Comparison of ENCODE assay signal across 8 cellular contexts in the genomic region with DNA sequence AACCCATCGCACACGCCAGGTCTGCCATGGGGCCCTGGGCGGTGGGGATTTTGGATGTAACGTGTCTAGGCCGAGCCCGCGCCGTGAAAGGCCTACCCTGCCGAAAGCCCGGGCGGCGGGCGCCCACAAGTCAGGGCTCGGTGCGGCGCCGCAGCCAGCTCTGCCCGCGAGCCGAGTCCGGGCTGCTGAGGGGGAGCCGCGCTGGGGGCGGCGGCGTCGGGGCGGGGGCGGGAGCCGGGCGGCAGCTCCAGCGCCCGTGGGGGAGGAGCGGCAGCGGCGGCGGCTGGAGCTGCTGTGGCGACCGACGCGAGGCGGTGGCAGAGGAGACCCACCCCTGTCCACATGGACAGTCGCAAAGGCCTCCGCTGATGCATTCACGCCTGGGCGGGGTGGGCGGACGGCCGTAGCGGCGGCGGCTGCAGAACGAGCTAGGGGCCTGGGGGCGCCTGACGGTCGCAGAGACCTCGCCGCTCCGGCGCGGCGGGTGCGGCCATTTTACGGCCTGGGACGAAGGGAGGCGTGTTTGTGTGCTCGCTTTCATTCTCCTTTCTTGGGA. TPM values are rescaled to one million over a fixed set of nuclear protein-coding genes. Genes with fewer than 3 reads are reported as not detected.
DNase-seq lines count a peak whose midpoint lies in the region; ATAC-seq and TF ChIP-seq lines count a peak whose summit lies in the region.

A gene with protein sequence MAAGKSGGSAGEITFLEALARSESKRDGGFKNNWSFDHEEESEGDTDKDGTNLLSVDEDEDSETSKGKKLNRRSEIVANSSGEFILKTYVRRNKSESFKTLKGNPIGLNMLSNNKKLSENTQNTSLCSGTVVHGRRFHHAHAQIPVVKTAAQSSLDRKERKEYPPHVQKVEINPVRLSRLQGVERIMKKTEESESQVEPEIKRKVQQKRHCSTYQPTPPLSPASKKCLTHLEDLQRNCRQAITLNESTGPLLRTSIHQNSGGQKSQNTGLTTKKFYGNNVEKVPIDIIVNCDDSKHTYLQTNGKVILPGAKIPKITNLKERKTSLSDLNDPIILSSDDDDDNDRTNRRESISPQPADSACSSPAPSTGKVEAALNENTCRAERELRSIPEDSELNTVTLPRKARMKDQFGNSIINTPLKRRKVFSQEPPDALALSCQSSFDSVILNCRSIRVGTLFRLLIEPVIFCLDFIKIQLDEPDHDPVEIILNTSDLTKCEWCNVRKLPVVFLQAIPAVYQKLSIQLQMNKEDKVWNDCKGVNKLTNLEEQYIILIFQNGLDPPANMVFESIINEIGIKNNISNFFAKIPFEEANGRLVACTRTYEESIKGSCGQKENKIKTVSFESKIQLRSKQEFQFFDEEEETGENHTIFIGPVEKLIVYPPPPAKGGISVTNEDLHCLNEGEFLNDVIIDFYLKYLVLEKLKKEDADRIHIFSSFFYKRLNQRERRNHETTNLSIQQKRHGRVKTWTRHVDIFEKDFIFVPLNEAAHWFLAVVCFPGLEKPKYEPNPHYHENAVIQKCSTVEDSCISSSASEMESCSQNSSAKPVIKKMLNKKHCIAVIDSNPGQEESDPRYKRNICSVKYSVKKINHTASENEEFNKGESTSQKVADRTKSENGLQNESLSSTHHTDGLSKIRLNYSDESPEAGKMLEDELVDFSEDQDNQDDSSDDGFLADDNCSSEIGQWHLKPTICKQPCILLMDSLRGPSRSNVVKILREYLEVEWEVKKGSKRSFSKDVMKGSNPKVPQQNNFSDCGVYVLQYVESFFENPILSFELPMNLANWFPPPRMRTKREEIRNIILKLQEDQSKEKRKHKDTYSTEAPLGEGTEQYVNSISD (plus strand): TSS at position 273 of the 556 bp plus-strand sequence. CDS start 645 bp downstream, outside the sequence.

- peaks cover 65% of the 10 kb centered on the region for H3K79me2 ChIP-seq in DND-41 (ENCODE audit: insufficient read depth, low read length)
- H3K79me2 ChIP-seq in neural progenitor cell (ENCODE audit: low read depth) = peaks cover 67% of the 10 kb centered on the region

- no peaks in the 10 kb centered on the region for H3K27me3 Mint-ChIP-seq in IgD-negative memory B cell
- peaks cover 3% of the 10 kb centered on the region for H3K27me3 Mint-ChIP-seq in neural progenitor cell (ENCODE audit: insufficient read depth, low read depth)

- H3K27ac Mint-ChIP-seq in IgD-negative memory B cell (peak within 1 kb of the TSS; percentile 98 to 99 (median 98)), neural progenitor cell (peak within 1 kb of the TSS; percentile 99)

- H3K27ac ChIP-seq in DND-41 (ENCODE audit: low read length) (peak within 1 kb of the TSS; percentile 99), SJCRH30 (peak within 1 kb of the TSS; percentile 97), neural progenitor cell (peak within 1 kb of the TSS; percentile 96), stomach smooth muscle (ENCODE audit: low read length) (peak within 1 kb of the TSS; percentile 89)

- DNase-seq in DND-41 (peak; percentile 81), SJCRH30 (peak; percentile 87), activated gamma-delta T cell treated with Interleukin-2 at 50 U/mL for 16 hours (peak; percentile 64), foreskin fibroblast (peak; percentile 78 to 92), neural progenitor cell (ENCODE audit: low spot score) (peak; percentile 92)

- H3K4me1 ChIP-seq in DND-41 (ENCODE audit: insufficient read depth, low read length) = peaks cover 44% of the 10 kb centered on the region
- H3K4me1 ChIP-seq in SJCRH30 = peaks cover 7% of the 10 kb centered on the region
- H3K4me1 ChIP-seq in neural progenitor cell = peaks cover 8% of the 10 kb centered on the region
- H3K4me1 ChIP-seq in stomach smooth muscle (ENCODE audit: control insufficient read depth, insufficient read depth, low read length) = no peaks in the 10 kb centered on the region

- H3K4me2 ChIP-seq in DND-41 (ENCODE audit: insufficient read depth, low read length) = peak within 1 kb of the TSS; percentile 78
- H3K4me2 ChIP-seq in neural progenitor cell = peak within 1 kb of the TSS; percentile 90

- TF ChIP-seq CTCF in DND-41 (IDR thresholded peaks at IDR 0.05; ENCODE audit: borderline replicate concordance, extremely low read depth, low read length, poor library complexity, severe bottlenecking) = no peak
- no peak for TF ChIP-seq CTCF in foreskin fibroblast (IDR thresholded peaks at IDR 0.05; ENCODE audit: low read depth, low read length)
- TF ChIP-seq CTCF in neural progenitor cell (IDR thresholded peaks at IDR 0.05) = no peak

- H3K4me3 Mint-ChIP-seq in IgD-negative memory B cell (peak within 1 kb of the TSS; percentile 96 to 100 (median 99)), neural progenitor cell (peak within 1 kb of the TSS; percentile 99)

- H3K9ac ChIP-seq in DND-41 (ENCODE audit: low read depth, low read length) (peak within 1 kb of the TSS; percentile 99), neural progenitor cell (peak within 1 kb of the TSS; percentile 91), stomach smooth muscle (ENCODE audit: low read length in 2 of 2) (peak within 1 kb of the TSS; percentile 91 to 97)

- H3K4me3 ChIP-seq in DND-41 (ENCODE audit: low read depth in 1 of 2, low read length in 2 of 2) = peak within 1 kb of the TSS; percentile 46 to 69
- peak within 1 kb of the TSS; percentile 96 for H3K4me3 ChIP-seq in SJCRH30
- H3K4me3 ChIP-seq in foreskin fibroblast (ENCODE audit: low read depth in 1 of 2, low read length in 2 of 2) = peak within 1 kb of the TSS; percentile 78 to 82
- H3K4me3 ChIP-seq in neural progenitor cell = peak within 1 kb of the TSS; percentile 69
- peak within 1 kb of the TSS; percentile 88 to 96 for H3K4me3 ChIP-seq in stomach smooth muscle (ENCODE audit: low read length in 2 of 2)

- H3K9me3 Mint-ChIP-seq in IgD-negative memory B cell (no peaks in the 10 kb centered on the region), neural progenitor cell (peaks cover 9% of the 10 kb centered on the region)

- H3K9me3 ChIP-seq in DND-41 (ENCODE audit: insufficient read depth, low read length, severe bottlenecking) (no peaks in the 10 kb centered on the region), SJCRH30 (replicated peaks) (no peaks in the 10 kb centered on the region), neural progenitor cell (ENCODE audit: low read depth) (no peaks in the 10 kb centered on the region), stomach smooth muscle (ENCODE audit: control insufficient read depth in 2 of 2, low read length in 2 of 2) (no peaks in the 10 kb centered on the region)

- ATAC-seq in DND-41 (ENCODE audit: insufficient read depth, low read depth) = peak; percentile 84
- ATAC-seq in GM21529 (IDR thresholded peaks at IDR 0.05; ENCODE audit: unreplicated experiment) = peak; percentile 63

- peaks cover 23% of the 10 kb centered on the region for H3F3A ChIP-seq in neural progenitor cell (ENCODE audit: low read depth)

- H4K20me1 ChIP-seq in DND-41 (ENCODE audit: insufficient read depth, low read length) (peaks cover 21% of the 10 kb centered on the region; the same call in 1 of the 2 replicates), neural progenitor cell (ENCODE audit: low read depth) (peaks cover 8% of the 10 kb centered on the region)

- H2AFZ ChIP-seq in DND-41 (ENCODE audit: low read depth, low read length) (peak within 1 kb of the TSS; percentile 92), neural progenitor cell (replicated peaks) (peak within 1 kb of the TSS; percentile 96)

- H3K27me3 ChIP-seq in DND-41 (ENCODE audit: insufficient read depth, low read length, poor library complexity) (no peaks in the 10 kb centered on the region), SJCRH30 (no peaks in the 10 kb centered on the region), neural progenitor cell (no peaks in the 10 kb centered on the region), stomach smooth muscle (ENCODE audit: control insufficient read depth in 1 of 2, insufficient read depth in 2 of 2, low read length in 2 of 2) (no peaks in the 10 kb centered on the region)

- H3K36me3 ChIP-seq in DND-41 (ENCODE audit: insufficient read depth, low read length) = peaks cover 10% of the 10 kb centered on the region; the same call in 1 of the 2 replicates
- H3K36me3 ChIP-seq in SJCRH30 = 0 out of 2 replicates have a peak, but pooled peaks cover 8% of the 10 kb centered on the region
- no peaks in the 10 kb centered on the region for H3K36me3 ChIP-seq in neural progenitor cell
- no peaks in the 10 kb centered on the region for H3K36me3 ChIP-seq in stomach smooth muscle (ENCODE audit: control insufficient read depth in 2 of 2, insufficient read depth in 2 of 2, low read length in 2 of 2)

- H3K4me1 Mint-ChIP-seq in IgD-negative memory B cell (peaks cover 42 to 57% (median 56%) of the 10 kb centered on the region in 3 donors), neural progenitor cell (peaks cover 22% of the 10 kb centered on the region)

- no peaks in the 10 kb centered on the region for H3K36me3 Mint-ChIP-seq in IgD-negative memory B cell
- H3K36me3 Mint-ChIP-seq in neural progenitor cell = peaks cover 22% of the 10 kb centered on the region

RNA-seq across cellular contexts. Expression of the gene that starts here (rescaled TPM):
- 63.6 TPM for polyA plus RNA-seq in IgD-negative memory B cell
- total RNA-seq in SJCRH30 (2014; rRNA removed; shearing (Covaris generic)) = 65.8 and 78.1 TPM in 2 replicates
- 108 and 202 TPM in 2 replicates for total RNA-seq in neural progenitor cell (ENCODE audit: low replicate concordance)

Comparison
In these comparisons a context has a peak if more than half of its experiments do, and no peak if none do; other contexts are left out.
1. Peak in every context shown above with its lines: DNase-seq, ATAC-seq, H3K4me3 ChIP-seq and H3K27ac ChIP-seq.